ENCODE assay signal across 1 cellular context in genomic region chr19:12495002-12495802, GRCh38.
TF ChIP-seq lines count a peak whose summit lies in the region.

No MANE protein-coding gene starts in this region.

TF ChIP-seq in HepG2, 621 proteins besides CTCF, POLR2A, EP300 and RAD21 (continued from another document and continues in another):
- TF ChIP-seq AGO2 (optimal IDR thresholded peaks at IDR 0.05; ENCODE audit: low read depth, low read length): peak; percentile 94
- no peak for TF ChIP-seq ZNF256 (CRISPR knock-in tag; conservative IDR thresholded peaks at IDR 0.05)
- TF ChIP-seq, protein P1, sequence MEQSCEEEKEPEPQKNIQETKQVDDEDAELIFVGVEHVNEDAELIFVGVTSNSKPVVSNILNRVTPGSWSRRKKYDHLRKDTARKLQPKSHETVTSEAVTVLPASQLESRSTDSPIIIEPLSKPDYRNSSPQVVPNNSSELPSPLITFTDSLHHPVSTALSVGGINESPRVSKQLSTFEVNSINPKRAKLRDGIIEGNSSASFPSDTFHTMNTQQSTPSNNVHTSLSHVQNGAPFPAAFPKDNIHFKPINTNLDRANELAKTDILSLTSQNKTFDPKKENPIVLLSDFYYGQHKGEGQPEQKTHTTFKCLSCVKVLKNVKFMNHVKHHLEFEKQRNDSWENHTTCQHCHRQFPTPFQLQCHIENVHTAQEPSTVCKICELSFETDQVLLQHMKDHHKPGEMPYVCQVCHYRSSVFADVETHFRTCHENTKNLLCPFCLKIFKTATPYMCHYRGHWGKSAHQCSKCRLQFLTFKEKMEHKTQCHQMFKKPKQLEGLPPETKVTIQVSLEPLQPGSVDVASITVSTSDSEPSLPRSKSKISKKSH (CRISPR knock-in tag; IDR thresholded peaks at IDR 0.05; ENCODE audit: borderline replicate concordance): peak; percentile 81; the same call in 1 of the 2 replicates
- no peak for TF ChIP-seq RBM22 (optimal IDR thresholded peaks at IDR 0.05; ENCODE audit: low read length)
- TF ChIP-seq HNRNPK (IDR thresholded peaks at IDR 0.05; ENCODE audit: low read depth, low read length, poor library complexity, severe bottlenecking): peak; percentile 33
- TF ChIP-seq, protein P2, sequence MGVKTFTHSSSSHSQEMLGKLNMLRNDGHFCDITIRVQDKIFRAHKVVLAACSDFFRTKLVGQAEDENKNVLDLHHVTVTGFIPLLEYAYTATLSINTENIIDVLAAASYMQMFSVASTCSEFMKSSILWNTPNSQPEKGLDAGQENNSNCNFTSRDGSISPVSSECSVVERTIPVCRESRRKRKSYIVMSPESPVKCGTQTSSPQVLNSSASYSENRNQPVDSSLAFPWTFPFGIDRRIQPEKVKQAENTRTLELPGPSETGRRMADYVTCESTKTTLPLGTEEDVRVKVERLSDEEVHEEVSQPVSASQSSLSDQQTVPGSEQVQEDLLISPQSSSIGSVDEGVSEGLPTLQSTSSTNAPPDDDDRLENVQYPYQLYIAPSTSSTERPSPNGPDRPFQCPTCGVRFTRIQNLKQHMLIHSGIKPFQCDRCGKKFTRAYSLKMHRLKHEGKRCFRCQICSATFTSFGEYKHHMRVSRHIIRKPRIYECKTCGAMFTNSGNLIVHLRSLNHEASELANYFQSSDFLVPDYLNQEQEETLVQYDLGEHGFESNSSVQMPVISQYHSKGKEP (CRISPR knock-in tag; IDR thresholded peaks at IDR 0.05): peak; percentile 78
- TF ChIP-seq, protein P3, sequence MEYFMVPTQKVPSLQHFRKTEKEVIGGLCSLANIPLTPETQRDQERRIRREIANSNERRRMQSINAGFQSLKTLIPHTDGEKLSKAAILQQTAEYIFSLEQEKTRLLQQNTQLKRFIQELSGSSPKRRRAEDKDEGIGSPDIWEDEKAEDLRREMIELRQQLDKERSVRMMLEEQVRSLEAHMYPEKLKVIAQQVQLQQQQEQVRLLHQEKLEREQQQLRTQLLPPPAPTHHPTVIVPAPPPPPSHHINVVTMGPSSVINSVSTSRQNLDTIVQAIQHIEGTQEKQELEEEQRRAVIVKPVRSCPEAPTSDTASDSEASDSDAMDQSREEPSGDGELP (IDR thresholded peaks at IDR 0.05; ENCODE audit: borderline replicate concordance, low read depth): no peak; the same call in 1 of the 2 replicates
- TF ChIP-seq ZNF816 (CRISPR knock-in tag; IDR thresholded peaks at IDR 0.05; ENCODE audit: borderline replicate concordance): peak; percentile 24; the same call in 1 of the 2 replicates
- no peak for TF ChIP-seq NAIF1 (CRISPR knock-in tag; IDR thresholded peaks at IDR 0.05; ENCODE audit: borderline replicate concordance)
- TF ChIP-seq, protein P4, sequence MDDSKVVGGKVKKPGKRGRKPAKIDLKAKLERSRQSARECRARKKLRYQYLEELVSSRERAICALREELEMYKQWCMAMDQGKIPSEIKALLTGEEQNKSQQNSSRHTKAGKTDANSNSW (CRISPR knock-in tag; IDR thresholded peaks at IDR 0.05; ENCODE audit: borderline replicate concordance): no peak
- TF ChIP-seq MED1 (CRISPR knock-in tag; IDR thresholded peaks at IDR 0.05): peak; percentile 75
- TF ChIP-seq NR2F6 (IDR thresholded peaks at IDR 0.05): no peak
- TF ChIP-seq NR2F6 (CRISPR knock-in tag; IDR thresholded peaks at IDR 0.05): peak; percentile 51; the same call in 1 of the 2 replicates
- no peak for TF ChIP-seq CC2D1A (CRISPR knock-in tag; IDR thresholded peaks at IDR 0.05)
- TF ChIP-seq JUND (CRISPR knock-in tag; IDR thresholded peaks at IDR 0.05): 0 out of 2 replicates have a peak, but pooled peaks have one; percentile 38
- peak; percentile 77; the same call in 1 of the 2 replicates for TF ChIP-seq ZNF691 (CRISPR knock-in tag; IDR thresholded peaks at IDR 0.05; ENCODE audit: borderline replicate concordance, low read depth)
- no peak for TF ChIP-seq SNAPC4 (CRISPR knock-in tag; IDR thresholded peaks at IDR 0.05)
- TF ChIP-seq ZNF800 (CRISPR knock-in tag; IDR thresholded peaks at IDR 0.05): no peak
- TF ChIP-seq KDM3A (CRISPR knock-in tag; IDR thresholded peaks at IDR 0.05; ENCODE audit: low read depth): peak; percentile 78; the same call in 1 of the 2 replicates
- no peak for TF ChIP-seq KDM4B (CRISPR knock-in tag; IDR thresholded peaks at IDR 0.05)
- no peak for TF ChIP-seq RARA (CRISPR knock-in tag; IDR thresholded peaks at IDR 0.05)
- 0 out of 2 replicates have a peak, but pooled peaks have one; percentile 79 for TF ChIP-seq ZNF614 (CRISPR knock-in tag; IDR thresholded peaks at IDR 0.05; ENCODE audit: borderline replicate concordance)
- no peak; the same call in 1 of the 2 replicates for TF ChIP-seq ATF6 (CRISPR knock-in tag; conservative IDR thresholded peaks at IDR 0.05)
- peak; percentile 80; the same call in 1 of the 2 replicates for TF ChIP-seq ZNF569 (CRISPR knock-in tag; IDR thresholded peaks at IDR 0.05; ENCODE audit: borderline replicate concordance)
- no peak for TF ChIP-seq ZNF432 (CRISPR knock-in tag; IDR thresholded peaks at IDR 0.05; ENCODE audit: borderline replicate concordance)
- no peak for TF ChIP-seq NFE2 (CRISPR knock-in tag; IDR thresholded peaks at IDR 0.05)
- no peak for TF ChIP-seq ZNF44 (CRISPR knock-in tag; IDR thresholded peaks at IDR 0.05)
- TF ChIP-seq ZBTB25 (CRISPR knock-in tag; IDR thresholded peaks at IDR 0.05): peak; percentile 80
- no peak for TF ChIP-seq RORA (CRISPR knock-in tag; IDR thresholded peaks at IDR 0.05)
- TF ChIP-seq, protein P5, sequence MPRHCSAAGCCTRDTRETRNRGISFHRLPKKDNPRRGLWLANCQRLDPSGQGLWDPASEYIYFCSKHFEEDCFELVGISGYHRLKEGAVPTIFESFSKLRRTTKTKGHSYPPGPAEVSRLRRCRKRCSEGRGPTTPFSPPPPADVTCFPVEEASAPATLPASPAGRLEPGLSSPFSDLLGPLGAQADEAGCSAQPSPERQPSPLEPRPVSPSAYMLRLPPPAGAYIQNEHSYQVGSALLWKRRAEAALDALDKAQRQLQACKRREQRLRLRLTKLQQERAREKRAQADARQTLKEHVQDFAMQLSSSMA (CRISPR knock-in tag; IDR thresholded peaks at IDR 0.05): no peak; the same call in none of the 2 replicates
- TF ChIP-seq, protein P6, sequence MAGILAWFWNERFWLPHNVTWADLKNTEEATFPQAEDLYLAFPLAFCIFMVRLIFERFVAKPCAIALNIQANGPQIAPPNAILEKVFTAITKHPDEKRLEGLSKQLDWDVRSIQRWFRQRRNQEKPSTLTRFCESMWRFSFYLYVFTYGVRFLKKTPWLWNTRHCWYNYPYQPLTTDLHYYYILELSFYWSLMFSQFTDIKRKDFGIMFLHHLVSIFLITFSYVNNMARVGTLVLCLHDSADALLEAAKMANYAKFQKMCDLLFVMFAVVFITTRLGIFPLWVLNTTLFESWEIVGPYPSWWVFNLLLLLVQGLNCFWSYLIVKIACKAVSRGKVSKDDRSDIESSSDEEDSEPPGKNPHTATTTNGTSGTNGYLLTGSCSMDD (CRISPR knock-in tag; IDR thresholded peaks at IDR 0.05): no peak
- TF ChIP-seq ZNF766 (CRISPR knock-in tag; IDR thresholded peaks at IDR 0.05; ENCODE audit: borderline replicate concordance): no peak
- no peak for TF ChIP-seq ZNF484 (CRISPR knock-in tag; IDR thresholded peaks at IDR 0.05; ENCODE audit: borderline replicate concordance, low read depth)
- TF ChIP-seq ZNF567 (CRISPR knock-in tag; IDR thresholded peaks at IDR 0.05; ENCODE audit: borderline replicate concordance): no peak
- peak; percentile 74; the same call in 1 of the 2 replicates for TF ChIP-seq MIER2 (CRISPR knock-in tag; IDR thresholded peaks at IDR 0.05)
- TF ChIP-seq ZFP41 (CRISPR knock-in tag; IDR thresholded peaks at IDR 0.05; ENCODE audit: borderline replicate concordance): no peak
- TF ChIP-seq MXI1 (IDR thresholded peaks at IDR 0.05; ENCODE audit: borderline replicate concordance, low read depth, low read length): peak; percentile 89; the same call in 2 of the 3 replicates
